In the genomic region with DNA sequence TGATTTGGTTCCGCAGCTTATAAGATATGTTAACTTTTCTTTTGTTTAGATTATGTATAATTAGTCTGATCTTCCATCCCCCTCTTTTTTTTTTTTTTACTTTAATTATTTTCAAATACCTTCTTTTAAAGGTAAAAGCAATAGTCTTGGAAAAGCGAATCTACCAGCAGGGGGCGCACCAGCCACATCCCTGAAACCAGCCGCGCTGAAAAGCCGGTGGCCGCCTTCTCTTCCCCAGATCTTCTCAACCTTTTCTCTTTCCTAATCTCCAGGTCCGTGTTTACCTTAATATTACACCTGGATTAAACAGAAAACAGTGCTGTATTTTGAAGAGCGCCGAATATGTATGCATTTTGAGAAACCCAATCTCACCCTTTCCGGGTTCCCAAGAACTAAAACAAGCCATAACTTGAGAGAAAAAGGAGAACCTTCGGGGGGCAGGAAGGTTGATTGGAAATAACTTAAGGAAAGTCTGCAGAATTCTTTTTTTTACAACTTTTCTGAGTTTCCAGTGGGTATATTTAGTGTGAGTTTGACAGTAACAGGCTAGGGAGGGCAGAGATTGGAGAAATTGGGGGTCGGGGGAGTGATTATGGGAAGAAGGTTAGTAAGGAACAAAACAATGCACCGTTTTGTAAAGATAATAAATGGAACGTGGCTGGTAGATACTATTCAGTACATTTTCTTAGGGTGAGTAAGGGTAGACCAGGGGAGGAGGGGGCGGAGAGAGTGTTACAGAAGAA, we compare ENCODE assay signal across 8 cellular contexts. TPM values are rescaled to one million over a fixed set of nuclear protein-coding genes. Genes with fewer than 3 reads are reported as not detected.
DNase-seq lines count a peak whose midpoint lies in the region; ATAC-seq and TF ChIP-seq lines count a peak whose summit lies in the region.

No MANE protein-coding gene starts in this region.

- peak; percentile 81 for DNase-seq in DMS53 (lab: John Stamatoyannopoulos, UW)
- peak; percentile 2 for DNase-seq in HFF-Myc (ENCODE audit: extremely low read depth, low read depth)
- peak; percentile 87 for DNase-seq in NCI-H2107 (lab: John Stamatoyannopoulos, UW)
- peak; percentile 87 for DNase-seq in WTC11 (ENCODE audit: low spot score)
- no peak for DNase-seq in coronary artery (ENCODE audit: low spot score)
- peak; percentile 78 for DNase-seq in medulla oblongata (ENCODE audit: extremely low spot score)
- peak; percentile 28 to 32 for DNase-seq in stimulated activated CD8-positive, alpha-beta memory T cell treated with anti-CD3 and anti-CD28 coated beads, Interleukin-7, amount 100 ng/mL, for 48 hours (ENCODE audit: extremely low read depth in 1 of 2, low read depth in 1 of 2)

- CTCF ChIA-PET in WTC11 (lab: Charles Lee) = interaction anchor here (0.6 to 1.3 kb wide), 2 partner anchors 9 to 36 kb away, joined by 3 read pairs; no protein-coding TSS in a partner anchor

- H3K4me1 Mint-ChIP-seq in WTC11 = peaks cover 51% of the 10 kb centered on the region

- H3K27me3 Mint-ChIP-seq in WTC11 (ENCODE audit: low read depth) = peaks cover 8% of the 10 kb centered on the region

- no peaks in the 10 kb centered on the region for H3K9me3 Mint-ChIP-seq in WTC11

- H3K4me3 ChIP-seq in HFF-Myc (replicated peaks; ENCODE audit: low read depth, low read length) = no peak overlapping the region
- peak overlapping the region; percentile 27 for H3K4me3 ChIP-seq in coronary artery

- ATAC-seq in WTC11 (no peak), GM19324 (IDR thresholded peaks at IDR 0.05; ENCODE audit: low FRiP score, unreplicated experiment) (no peak)

- peaks cover 23% of the 10 kb centered on the region for H3K36me3 Mint-ChIP-seq in WTC11

- POLR2A ChIA-PET in WTC11 (lab: Charles Lee) = no interaction called here

- peak; percentile 63 for TF ChIP-seq CTCF in HFF-Myc (IDR thresholded peaks at IDR 0.05; ENCODE audit: low read depth, low read length, missing control alignments)
- peak; percentile 75 for TF ChIP-seq CTCF in WTC11 (IDR thresholded peaks at IDR 0.05)
- peak; percentile 76 for TF ChIP-seq CTCF in coronary artery (IDR thresholded peaks at IDR 0.05)

- H3K27ac ChIP-seq in coronary artery = no peak overlapping the region

- H3K4me3 Mint-ChIP-seq in WTC11 = no peak overlapping the region

- H3K27ac Mint-ChIP-seq in WTC11 = peak overlapping the region; percentile 98

TF ChIP-seq in WTC11, 78 proteins besides CTCF, POLR2A, EP300 and RAD21:
- TF ChIP-seq ZNF263 (CRISPR knock-in tag; IDR thresholded peaks at IDR 0.05; ENCODE audit: low read depth) = no peak
- peak; percentile 6; the same call in 1 of the 2 replicates for TF ChIP-seq ZNF232 (CRISPR knock-in tag; IDR thresholded peaks at IDR 0.05)

RNA-seq across cellular contexts. Expression of gene SOX2, which starts 2.0 kb away (rescaled TPM):
- total RNA-seq in WTC11 (2021) = 189 to 245 TPM (median 239 TPM) in 3 replicates
